ENCODE assay signal across 9 cellular contexts in the genomic region with DNA sequence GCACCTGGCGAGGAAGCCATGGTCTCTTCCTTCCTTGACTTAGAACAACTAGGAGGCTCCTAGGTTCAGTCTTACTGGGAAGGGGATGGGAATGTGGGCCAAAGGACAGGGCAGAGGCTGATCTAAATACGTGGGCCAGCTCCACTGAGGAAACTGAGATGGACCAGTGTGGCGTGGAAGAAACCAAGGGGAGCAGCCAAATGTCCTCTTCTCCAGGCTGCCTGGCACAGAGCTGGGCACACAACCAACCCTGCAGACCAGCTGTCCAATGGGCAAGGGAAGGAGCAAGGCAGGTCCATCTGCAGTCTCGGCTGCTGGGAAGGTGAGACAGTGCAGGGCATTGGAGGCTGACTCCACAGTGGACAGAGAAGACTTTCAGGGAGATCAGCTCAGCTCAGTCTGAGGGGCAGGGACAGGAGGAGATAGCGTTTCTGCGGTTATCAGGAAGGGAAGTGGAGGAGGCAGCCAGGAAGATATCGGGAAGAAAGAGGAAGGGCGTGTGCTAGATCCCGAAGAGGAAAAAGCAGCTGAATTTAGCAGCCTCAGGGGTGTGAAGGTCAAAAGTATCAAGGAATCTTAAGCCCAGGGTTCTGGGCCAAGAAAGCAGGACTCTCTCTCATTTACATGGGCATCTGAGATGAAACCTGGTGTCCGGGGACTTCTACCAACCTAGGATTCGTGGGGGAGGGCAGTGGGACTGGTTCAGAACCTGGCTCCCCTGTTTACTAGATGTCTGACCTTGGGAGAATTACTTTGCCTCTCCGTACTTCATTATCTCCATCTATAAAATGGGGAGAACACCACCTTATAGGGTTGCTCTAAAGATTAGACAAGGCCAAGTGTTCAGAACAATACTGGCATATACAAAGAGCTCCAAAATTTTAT. TPM values are rescaled to one million over a fixed set of nuclear protein-coding genes. Genes with fewer than 3 reads are reported as not detected.
DNase-seq lines count a peak whose midpoint lies in the region; ATAC-seq and TF ChIP-seq lines count a peak whose summit lies in the region.
"Had no signal": no experiment of that assay in that cellular context is flagged by ENCODE, and none has a peak within 500 bp of the region (broad histone marks: within the 10 kb centered on the region; RNA-seq: fewer than 3 reads in every experiment).

No MANE protein-coding gene starts in this region.

- TF ChIP-seq CTCF in NB4 (IDR thresholded peaks at IDR 0.05; ENCODE audit: low read depth, low read length) (no peak), natural killer cell (IDR thresholded peaks at IDR 0.05) (no peak)

- H3K9me3 Mint-ChIP-seq in natural killer cell = no peaks in the 10 kb centered on the region
- no peaks in the 10 kb centered on the region for H3K9me3 Mint-ChIP-seq in T-helper 2 cell treated with Interferon-gamma antibody and Interleukin-4, amounts not matched to agents 5 μg/mL and 100 μg/mL, for 36 hours

- no peaks in the 10 kb centered on the region for H3K36me3 Mint-ChIP-seq in natural killer cell
- H3K36me3 Mint-ChIP-seq in T-helper 2 cell treated with Interferon-gamma antibody and Interleukin-4, amounts not matched to agents 5 μg/mL and 100 μg/mL, for 36 hours (ENCODE audit: low read depth) = no peaks in the 10 kb centered on the region

- ATAC-seq in natural killer cell = no peak

- DNase-seq in A172 (ENCODE audit: low spot score) (peak; percentile 41), NB4 (ENCODE audit: low read depth) (peak; percentile 44), dermis blood vessel endothelial cell (peak; percentile 34), natural killer cell (no peak), SHP77 (lab: John Stamatoyannopoulos, UW) (no peak), NCI-H2107 treated with DMSO at 0.1 percent for 48 hours (lab: John Stamatoyannopoulos, UW; ENCODE audit: unreplicated experiment) (no peak)
- DNase-seq in T-helper 2 cell treated with Interferon-gamma antibody and Interleukin-4, amounts not matched to agents 5 μg/mL and 100 μg/mL, for 36 hours (ENCODE audit: low spot score) = no peak
- DNase-seq in stimulated activated CD4-positive, alpha-beta T cell treated with anti-CD3 and anti-CD28 coated beads, Interleukin-4, amount 100 ng/mL, for 1 hour = no peak
- DNase-seq: activated effector memory CD4-positive, alpha-beta T cell treated with anti-CD3 and anti-CD28 coated beads, Interleukin-2, amount 50 U/mL, for 16 hours had no signal

- peak overlapping the region; percentile 61 to 96 for H3K27ac Mint-ChIP-seq in natural killer cell
- H3K27ac Mint-ChIP-seq in T-helper 2 cell treated with Interferon-gamma antibody and Interleukin-4, amounts not matched to agents 5 μg/mL and 100 μg/mL, for 36 hours = no peak overlapping the region

- peak overlapping the region; percentile 81 for H3K4me3 ChIP-seq in NB4 (ENCODE audit: low read depth, low read length)

- no peaks in the 10 kb centered on the region for H3K27me3 Mint-ChIP-seq in natural killer cell (ENCODE audit: low read depth in 2 of 2)
- H3K27me3 Mint-ChIP-seq in T-helper 2 cell treated with Interferon-gamma antibody and Interleukin-4, amounts not matched to agents 5 μg/mL and 100 μg/mL, for 36 hours (ENCODE audit: low read depth) = peaks cover 51% of the 10 kb centered on the region

- H3K4me1 Mint-ChIP-seq in natural killer cell = peaks cover 41 to 51% of the 10 kb centered on the region in 2 donors
- peaks cover 21% of the 10 kb centered on the region for H3K4me1 Mint-ChIP-seq in T-helper 2 cell treated with Interferon-gamma antibody and Interleukin-4, amounts not matched to agents 5 μg/mL and 100 μg/mL, for 36 hours (ENCODE audit: low read depth)

- TF ChIP-seq POLR2A in NB4 (IDR thresholded peaks at IDR 0.05; ENCODE audit: extremely low read depth, insufficient read length) = no peak

- intact Hi-C loops in natural killer cell (cut with micrococcal nuclease) = loop anchor here (5.0 to 10.0 kb wide), 2 partner anchors 43 to 94 kb away; no protein-coding TSS in a partner anchor

- H3K4me3 Mint-ChIP-seq in natural killer cell = peak overlapping the region; percentile 70
- no peak overlapping the region for H3K4me3 Mint-ChIP-seq in T-helper 2 cell treated with Interferon-gamma antibody and Interleukin-4, amounts not matched to agents 5 μg/mL and 100 μg/mL, for 36 hours

RNA-seq across cellular contexts. Expression of gene KIFC3, which starts 1.8 kb away (rescaled TPM):
- total RNA-seq in A172 (2014; rRNA removed; shearing (Covaris generic)) = 77.9 and 90.4 TPM in 2 replicates
- 58.3 and 75.4 TPM in 2 replicates for total RNA-seq in dermis blood vessel endothelial cell
- total RNA-seq in natural killer cell = 100 to 1,000 TPM in 1 of 3 donors, 10 to 100 TPM in 2; 54.2 to 106 (median 84.9) TPM

Comparison
In these comparisons a context has a peak if more than half of its experiments do, and no peak if none do; other contexts are left out.
1. DNase-seq: peak in A172 (single experiment), NB4 (single experiment) and dermis blood vessel endothelial cell (single experiment); none in natural killer cell (single experiment), T-helper 2 cell treated with Interferon-gamma antibody and Interleukin-4, amounts not matched to agents 5 μg/mL and 100 μg/mL, for 36 hours (single experiment), SHP77 (0 of 2), NCI-H2107 treated with DMSO at 0.1 percent for 48 hours (single experiment) and stimulated activated CD4-positive, alpha-beta T cell treated with anti-CD3 and anti-CD28 coated beads, Interleukin-4, amount 100 ng/mL, for 1 hour (single experiment).